ENCODE assay signal across 27 cellular contexts in genomic region chr20:64119301-64119680, GRCh38. TPM values are rescaled to one million over a fixed set of nuclear protein-coding genes. Genes with fewer than 3 reads are reported as not detected.
DNase-seq lines count a peak whose midpoint lies in the region; TF ChIP-seq lines count a peak whose summit lies in the region.
"Had no signal": no experiment of that assay in that cellular context is flagged by ENCODE, and none has a peak within 500 bp of the region (broad histone marks: within the 10 kb centered on the region; RNA-seq: fewer than 3 reads in every experiment).

No MANE protein-coding gene starts in this region.

- no peaks in the 10 kb centered on the region for H3K27me3 ChIP-seq in parathyroid adenoma (ENCODE audit: control insufficient read depth, insufficient read depth, low read length)
- H3K27me3 ChIP-seq: uterus had no signal

- H3K4me1 ChIP-seq in parathyroid adenoma = peaks cover 25% of the 10 kb centered on the region
- H3K4me1 ChIP-seq: prostate gland, SJCRH30, uterus had no signal

- no peak overlapping the region for H3K4me3 ChIP-seq in parathyroid adenoma (ENCODE audit: low read depth, low read length)
- H3K4me3 ChIP-seq: body of pancreas, prostate gland, SJCRH30, skin epidermis, uterus had no signal

- no peaks in the 10 kb centered on the region for H3K9me3 ChIP-seq in parathyroid adenoma (ENCODE audit: control insufficient read depth, low read length)
- H3K9me3 ChIP-seq: body of pancreas, prostate gland, SJCRH30, uterus had no signal

- no peak overlapping the region for H3K4me2 ChIP-seq in parathyroid adenoma (ENCODE audit: low read length)

- peak; percentile 59 for DNase-seq in activated effector memory CD4-positive, alpha-beta T cell treated with anti-CD3 and anti-CD28 coated beads, Interleukin-2, amount 50 U/mL, for 16 hours
- DNase-seq in activated effector memory CD4-positive, alpha-beta T cell treated with Interleukin-2 at 50 U/mL for 16 hours = no peak
- DNase-seq in activated T-helper 2 cell treated with anti-CD3 and anti-CD28 coated beads, Interferon-gamma antibody, Interleukin-2, Interleukin-4, amounts not matched to agents 10 μg/mL and 5 μg/mL and 100 μg/mL, durations not matched to agents 14 hours and 24 hours and 36 hours (ENCODE audit: low spot score) = peak; percentile 6
- no peak for DNase-seq in kidney glomerular epithelial cell (lab: John Stamatoyannopoulos, UW)
- DNase-seq in NCI-H226 = no peak
- DNase-seq: activated CD4-positive, CD25-positive, alpha-beta regulatory T cell treated with anti-CD3 and anti-CD28 coated beads, Interleukin-2, amount 50 U/mL, for 72 hours; CD4-positive, alpha-beta memory T cell; cortex of kidney; islet precursor cell; Kasumi-1; NCI-H1105; NCI-H526; stimulated activated CD4-positive, alpha-beta T cell treated with anti-CD3 and anti-CD28 coated beads, Interleukin-4, amount 100 ng/mL, for 1 hour; T-helper 9 cell; uterus had no signal

- peaks cover 6% of the 10 kb centered on the region for H3K27me3 Mint-ChIP-seq in activated T-helper 2 cell treated with anti-CD3 and anti-CD28 coated beads, Interferon-gamma antibody, Interleukin-2, Interleukin-4, amounts not matched to agents 10 μg/mL and 5 μg/mL and 100 μg/mL, durations not matched to agents 14 hours and 24 hours and 36 hours (ENCODE audit: low read depth)
- H3K27me3 Mint-ChIP-seq: memory B cell had no signal

- H3K4me1 Mint-ChIP-seq in activated T-helper 2 cell treated with anti-CD3 and anti-CD28 coated beads, Interferon-gamma antibody, Interleukin-2, Interleukin-4, amounts not matched to agents 10 μg/mL and 5 μg/mL and 100 μg/mL, durations not matched to agents 14 hours and 24 hours and 36 hours (ENCODE audit: low read depth) = peaks cover 9% of the 10 kb centered on the region

- no peaks in the 10 kb centered on the region for H3K36me3 Mint-ChIP-seq in activated T-helper 2 cell treated with anti-CD3 and anti-CD28 coated beads, Interferon-gamma antibody, Interleukin-2, Interleukin-4, amounts not matched to agents 10 μg/mL and 5 μg/mL and 100 μg/mL, durations not matched to agents 14 hours and 24 hours and 36 hours (ENCODE audit: low read depth)
- H3K36me3 Mint-ChIP-seq: activated naive CD4-positive, alpha-beta T cell treated with anti-CD3 and anti-CD28 coated beads, Interleukin-2, amount 50 U/mL, for 72 hours; CD4-positive, alpha-beta memory T cell; memory B cell had no signal

- H3K9me3 Mint-ChIP-seq in activated T-helper 2 cell treated with anti-CD3 and anti-CD28 coated beads, Interferon-gamma antibody, Interleukin-2, Interleukin-4, amounts not matched to agents 10 μg/mL and 5 μg/mL and 100 μg/mL, durations not matched to agents 14 hours and 24 hours and 36 hours = no peaks in the 10 kb centered on the region
- H3K9me3 Mint-ChIP-seq: activated naive CD4-positive, alpha-beta T cell treated with anti-CD3 and anti-CD28 coated beads, Interleukin-2, amount 50 U/mL, for 72 hours; memory B cell; nephron had no signal

- H3K9ac ChIP-seq in parathyroid adenoma = no peak overlapping the region

- intact Hi-C loops in activated T-helper 2 cell treated with anti-CD3 and anti-CD28 coated beads, Interferon-gamma antibody, Interleukin-2, Interleukin-4, amounts not matched to agents 10 μg/mL and 5 μg/mL and 100 μg/mL, durations not matched to agents 14 hours and 24 hours and 36 hours (cut with micrococcal nuclease) = no loop called here

- TF ChIP-seq CTCF in parathyroid adenoma (IDR thresholded peaks at IDR 0.05) = no peak

- peak overlapping the region; percentile 19 for H2AFZ ChIP-seq in parathyroid adenoma
- H2AFZ ChIP-seq: GM23338 had no signal

- no peak overlapping the region for H3K27ac Mint-ChIP-seq in activated T-helper 2 cell treated with anti-CD3 and anti-CD28 coated beads, Interferon-gamma antibody, Interleukin-2, Interleukin-4, amounts not matched to agents 10 μg/mL and 5 μg/mL and 100 μg/mL, durations not matched to agents 14 hours and 24 hours and 36 hours
- H3K27ac Mint-ChIP-seq: GM23338, nephron had no signal

- H3K27ac ChIP-seq in parathyroid adenoma = peak overlapping the region; percentile 85
- H3K27ac ChIP-seq: body of pancreas, prostate gland, SJCRH30, skin epidermis, uterus had no signal

- H3K36me3 ChIP-seq in parathyroid adenoma (ENCODE audit: control insufficient read depth, insufficient read depth, low read length) = no peaks in the 10 kb centered on the region
- H3K36me3 ChIP-seq: prostate gland, SJCRH30, uterus had no signal

- peaks cover 8% of the 10 kb centered on the region for H3K79me2 ChIP-seq in parathyroid adenoma

- no peak overlapping the region for H3K4me3 Mint-ChIP-seq in activated T-helper 2 cell treated with anti-CD3 and anti-CD28 coated beads, Interferon-gamma antibody, Interleukin-2, Interleukin-4, amounts not matched to agents 10 μg/mL and 5 μg/mL and 100 μg/mL, durations not matched to agents 14 hours and 24 hours and 36 hours (ENCODE audit: low read depth)

RNA-seq across cellular contexts. Expression of gene NPBWR2, which starts 11.9 kb away (rescaled TPM):
- not detected in 2 replicates for total RNA-seq in activated T-helper 2 cell treated with anti-CD3 and anti-CD28 coated beads, Interferon-gamma antibody, Interleukin-2, Interleukin-4, amounts not matched to agents 10 μg/mL and 5 μg/mL and 100 μg/mL, durations not matched to agents 14 hours and 24 hours and 36 hours
- total RNA-seq: activated naive CD4-positive, alpha-beta T cell treated with anti-CD3 and anti-CD28 coated beads, Interleukin-2, amount 50 U/mL, for 72 hours; body of pancreas; CD4-positive, alpha-beta memory T cell; Daoy; endothelial cell of umbilical vein; GM23338; HT1080; prostate gland; SJCRH30; uterus had no signal

RNA-seq across cellular contexts. Expression of gene LKAAEAR1, which starts 35.1 kb away (rescaled TPM):
- 0.21 and 0.25 TPM in 2 replicates for total RNA-seq in activated T-helper 2 cell treated with anti-CD3 and anti-CD28 coated beads, Interferon-gamma antibody, Interleukin-2, Interleukin-4, amounts not matched to agents 10 μg/mL and 5 μg/mL and 100 μg/mL, durations not matched to agents 14 hours and 24 hours and 36 hours
- total RNA-seq: activated naive CD4-positive, alpha-beta T cell treated with anti-CD3 and anti-CD28 coated beads, Interleukin-2, amount 50 U/mL, for 72 hours; Daoy; endothelial cell of umbilical vein; GM23338; SJCRH30; uterus had no signal

RNA-seq across cellular contexts. Expression of gene OPRL1, which starts 39.4 kb away (rescaled TPM):
- 0.32 and 0.41 TPM in 2 replicates for total RNA-seq in activated T-helper 2 cell treated with anti-CD3 and anti-CD28 coated beads, Interferon-gamma antibody, Interleukin-2, Interleukin-4, amounts not matched to agents 10 μg/mL and 5 μg/mL and 100 μg/mL, durations not matched to agents 14 hours and 24 hours and 36 hours

RNA-seq across cellular contexts. Expression of gene RGS19, which starts 40.0 kb away (rescaled TPM):
- total RNA-seq in activated T-helper 2 cell treated with anti-CD3 and anti-CD28 coated beads, Interferon-gamma antibody, Interleukin-2, Interleukin-4, amounts not matched to agents 10 μg/mL and 5 μg/mL and 100 μg/mL, durations not matched to agents 14 hours and 24 hours and 36 hours = 42.0 and 43.3 TPM in 2 replicates

RNA-seq across cellular contexts. Expression of gene MYT1, which starts 45.0 kb away (rescaled TPM):
- not detected in 2 replicates for total RNA-seq in activated T-helper 2 cell treated with anti-CD3 and anti-CD28 coated beads, Interferon-gamma antibody, Interleukin-2, Interleukin-4, amounts not matched to agents 10 μg/mL and 5 μg/mL and 100 μg/mL, durations not matched to agents 14 hours and 24 hours and 36 hours
- total RNA-seq: CD4-positive, alpha-beta memory T cell; Daoy; endothelial cell of umbilical vein; HT1080; SJCRH30 had no signal

Comparison
In these comparisons a context has a peak if more than half of its experiments do, and no peak if none do; other contexts are left out.
1. DNase-seq: peak in activated effector memory CD4-positive, alpha-beta T cell treated with anti-CD3 and anti-CD28 coated beads, Interleukin-2, amount 50 U/mL, for 16 hours (single experiment) and activated T-helper 2 cell treated with anti-CD3 and anti-CD28 coated beads, Interferon-gamma antibody, Interleukin-2, Interleukin-4, amounts not matched to agents 10 μg/mL and 5 μg/mL and 100 μg/mL, durations not matched to agents 14 hours and 24 hours and 36 hours (single experiment); none in activated effector memory CD4-positive, alpha-beta T cell treated with Interleukin-2 at 50 U/mL for 16 hours (single experiment), kidney glomerular epithelial cell (single experiment) and NCI-H226 (single experiment).